ENCODE assay signal across 8 cellular contexts in the genomic region with DNA sequence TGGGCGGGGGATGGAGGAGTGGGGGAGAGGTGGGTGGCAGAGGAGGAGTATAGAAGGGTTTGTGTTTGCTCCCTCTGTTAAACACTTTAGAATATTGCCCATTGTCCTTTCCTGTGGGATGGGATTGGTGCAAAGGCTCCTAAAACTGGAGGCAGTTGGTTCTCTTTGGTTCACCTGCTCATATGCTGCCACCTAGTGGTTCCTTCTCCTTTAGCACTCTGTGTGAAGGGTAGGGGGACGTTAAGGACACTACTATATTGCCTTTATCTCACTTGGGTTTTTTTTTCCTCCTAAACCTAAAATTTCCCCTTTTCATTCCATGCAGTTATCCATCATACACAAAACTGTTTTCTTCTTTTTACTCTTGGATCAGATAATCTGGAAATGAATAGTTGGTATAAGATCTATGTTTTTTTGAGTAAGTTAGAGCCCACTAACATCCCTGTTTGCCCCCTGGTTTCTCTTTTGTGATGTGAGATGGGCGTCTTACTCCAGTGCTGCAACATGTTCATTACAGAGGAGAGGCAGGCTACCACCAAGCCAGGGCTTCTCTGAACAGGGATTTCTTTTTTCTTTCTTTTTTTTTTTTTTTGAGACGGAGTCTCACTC. TPM values are rescaled to one million over a fixed set of nuclear protein-coding genes. Genes with fewer than 3 reads are reported as not detected.
DNase-seq lines count a peak whose midpoint lies in the region; ATAC-seq and TF ChIP-seq lines count a peak whose summit lies in the region.

No MANE protein-coding gene starts in this region.

- no peak overlapping the region; the same call in 1 of the 2 replicates for H3K27ac Mint-ChIP-seq in GM23338

- DNase-seq in AG10803 (ENCODE audit: low read depth) (peak; percentile 59), GM23338 (ENCODE audit: low spot score) (peak; percentile 96), NCI-H2227 (lab: John Stamatoyannopoulos, UW; ENCODE audit: unreplicated experiment) (peak; percentile 87), medulla oblongata (ENCODE audit: extremely low spot score) (peak; percentile 89), substantia nigra (lab: John Stamatoyannopoulos, UW) (peak in 29 of 49 donors; percentile 3 to 76 (median 26))
- DNase-seq in activated CD4-positive, alpha-beta T cell treated with anti-CD3 and anti-CD28 coated beads for 48 hours: peak; percentile 62
- peak in 2 of 3 donors; percentile 13 to 35 for DNase-seq in effector memory CD4-positive, alpha-beta T cell

- peaks cover 10% of the 10 kb centered on the region; the same call in 2 of the 3 replicates for H3K4me1 Mint-ChIP-seq in GM23338

- no peaks in the 10 kb centered on the region for H3K9me3 ChIP-seq in effector memory CD4-positive, alpha-beta T cell (ENCODE audit: control insufficient read depth, low read length)

- H3K4me2 ChIP-seq in GM23338: no peak overlapping the region

- peak overlapping the region; percentile 83; the same call in 1 of the 2 replicates for H2AFZ ChIP-seq in GM23338

- peaks cover 10% of the 10 kb centered on the region for H3K4me1 ChIP-seq in GM23338 (ENCODE audit: insufficient read depth)
- no peaks in the 10 kb centered on the region for H3K4me1 ChIP-seq in effector memory CD4-positive, alpha-beta T cell (ENCODE audit: control insufficient read depth, insufficient read depth, low read length, poor library complexity, severe bottlenecking)

- H3K27me3 Mint-ChIP-seq in GM23338 (ENCODE audit: insufficient read depth, low read depth, poor library complexity): peaks cover 8% of the 10 kb centered on the region

- H4K20me1 ChIP-seq in GM23338 (replicated peaks; ENCODE audit: insufficient read depth): no peaks in the 10 kb centered on the region

- H3K4me3 ChIP-seq in AG10803 (ENCODE audit: low read length) (no peak overlapping the region), GM23338 (no peak overlapping the region)
- H3K4me3 ChIP-seq in effector memory CD4-positive, alpha-beta T cell (ENCODE audit: insufficient read depth, low read depth, low read length, poor library complexity, severe bottlenecking): no peak overlapping the region

- no peaks in the 10 kb centered on the region for H3K9me3 Mint-ChIP-seq in GM23338

- H3K4me3 Mint-ChIP-seq in GM23338: no peak overlapping the region

- no peaks in the 10 kb centered on the region for H3K9me2 ChIP-seq in GM23338 (ENCODE audit: insufficient read depth)

- H3K27ac ChIP-seq in GM23338 (ENCODE audit: low read depth) (no peak overlapping the region), substantia nigra (ENCODE audit: low read depth, low read length, poor library complexity, severe bottlenecking) (no peak overlapping the region)
- no peak overlapping the region for H3K27ac ChIP-seq in effector memory CD4-positive, alpha-beta T cell (ENCODE audit: insufficient read depth, low read length, poor library complexity, severe bottlenecking)

- H3F3A ChIP-seq in GM23338 (replicated peaks; ENCODE audit: low read depth): no peaks in the 10 kb centered on the region

- H3K27me3 ChIP-seq in GM23338 (ENCODE audit: insufficient read depth): no peaks in the 10 kb centered on the region
- H3K27me3 ChIP-seq in effector memory CD4-positive, alpha-beta T cell (replicated peaks; ENCODE audit: control insufficient read depth, insufficient read depth, low read length, poor library complexity, severe bottlenecking): no peaks in the 10 kb centered on the region

- peak; percentile 97 for ATAC-seq in GM23338
- ATAC-seq in HG03039 (IDR thresholded peaks at IDR 0.05; ENCODE audit: unreplicated experiment): no peak

- no peaks in the 10 kb centered on the region for H3K36me3 Mint-ChIP-seq in GM23338 (ENCODE audit: low read depth)

- H3K36me3 ChIP-seq in GM23338 (ENCODE audit: insufficient read depth): no peaks in the 10 kb centered on the region
- peaks cover 7% of the 10 kb centered on the region for H3K36me3 ChIP-seq in effector memory CD4-positive, alpha-beta T cell (ENCODE audit: control insufficient read depth, insufficient read depth, low read length)

- H3K79me2 ChIP-seq in GM23338 (replicated peaks; ENCODE audit: insufficient read depth): no peaks in the 10 kb centered on the region

- TF ChIP-seq CTCF in AG10803 (conservative IDR thresholded peaks at IDR 0.05; ENCODE audit: low read length) (peak; percentile 94), GM23338 (conservative IDR thresholded peaks at IDR 0.05; ENCODE audit: low read depth in 2 of 2) (peak; percentile 93 to 99)

TF ChIP-seq in GM23338, 12 proteins besides CTCF, POLR2A, EP300 and RAD21 (continues in another document):
- no peak for TF ChIP-seq STAT1 (IDR thresholded peaks at IDR 0.05; ENCODE audit: unreplicated experiment)
- TF ChIP-seq, protein P1, sequence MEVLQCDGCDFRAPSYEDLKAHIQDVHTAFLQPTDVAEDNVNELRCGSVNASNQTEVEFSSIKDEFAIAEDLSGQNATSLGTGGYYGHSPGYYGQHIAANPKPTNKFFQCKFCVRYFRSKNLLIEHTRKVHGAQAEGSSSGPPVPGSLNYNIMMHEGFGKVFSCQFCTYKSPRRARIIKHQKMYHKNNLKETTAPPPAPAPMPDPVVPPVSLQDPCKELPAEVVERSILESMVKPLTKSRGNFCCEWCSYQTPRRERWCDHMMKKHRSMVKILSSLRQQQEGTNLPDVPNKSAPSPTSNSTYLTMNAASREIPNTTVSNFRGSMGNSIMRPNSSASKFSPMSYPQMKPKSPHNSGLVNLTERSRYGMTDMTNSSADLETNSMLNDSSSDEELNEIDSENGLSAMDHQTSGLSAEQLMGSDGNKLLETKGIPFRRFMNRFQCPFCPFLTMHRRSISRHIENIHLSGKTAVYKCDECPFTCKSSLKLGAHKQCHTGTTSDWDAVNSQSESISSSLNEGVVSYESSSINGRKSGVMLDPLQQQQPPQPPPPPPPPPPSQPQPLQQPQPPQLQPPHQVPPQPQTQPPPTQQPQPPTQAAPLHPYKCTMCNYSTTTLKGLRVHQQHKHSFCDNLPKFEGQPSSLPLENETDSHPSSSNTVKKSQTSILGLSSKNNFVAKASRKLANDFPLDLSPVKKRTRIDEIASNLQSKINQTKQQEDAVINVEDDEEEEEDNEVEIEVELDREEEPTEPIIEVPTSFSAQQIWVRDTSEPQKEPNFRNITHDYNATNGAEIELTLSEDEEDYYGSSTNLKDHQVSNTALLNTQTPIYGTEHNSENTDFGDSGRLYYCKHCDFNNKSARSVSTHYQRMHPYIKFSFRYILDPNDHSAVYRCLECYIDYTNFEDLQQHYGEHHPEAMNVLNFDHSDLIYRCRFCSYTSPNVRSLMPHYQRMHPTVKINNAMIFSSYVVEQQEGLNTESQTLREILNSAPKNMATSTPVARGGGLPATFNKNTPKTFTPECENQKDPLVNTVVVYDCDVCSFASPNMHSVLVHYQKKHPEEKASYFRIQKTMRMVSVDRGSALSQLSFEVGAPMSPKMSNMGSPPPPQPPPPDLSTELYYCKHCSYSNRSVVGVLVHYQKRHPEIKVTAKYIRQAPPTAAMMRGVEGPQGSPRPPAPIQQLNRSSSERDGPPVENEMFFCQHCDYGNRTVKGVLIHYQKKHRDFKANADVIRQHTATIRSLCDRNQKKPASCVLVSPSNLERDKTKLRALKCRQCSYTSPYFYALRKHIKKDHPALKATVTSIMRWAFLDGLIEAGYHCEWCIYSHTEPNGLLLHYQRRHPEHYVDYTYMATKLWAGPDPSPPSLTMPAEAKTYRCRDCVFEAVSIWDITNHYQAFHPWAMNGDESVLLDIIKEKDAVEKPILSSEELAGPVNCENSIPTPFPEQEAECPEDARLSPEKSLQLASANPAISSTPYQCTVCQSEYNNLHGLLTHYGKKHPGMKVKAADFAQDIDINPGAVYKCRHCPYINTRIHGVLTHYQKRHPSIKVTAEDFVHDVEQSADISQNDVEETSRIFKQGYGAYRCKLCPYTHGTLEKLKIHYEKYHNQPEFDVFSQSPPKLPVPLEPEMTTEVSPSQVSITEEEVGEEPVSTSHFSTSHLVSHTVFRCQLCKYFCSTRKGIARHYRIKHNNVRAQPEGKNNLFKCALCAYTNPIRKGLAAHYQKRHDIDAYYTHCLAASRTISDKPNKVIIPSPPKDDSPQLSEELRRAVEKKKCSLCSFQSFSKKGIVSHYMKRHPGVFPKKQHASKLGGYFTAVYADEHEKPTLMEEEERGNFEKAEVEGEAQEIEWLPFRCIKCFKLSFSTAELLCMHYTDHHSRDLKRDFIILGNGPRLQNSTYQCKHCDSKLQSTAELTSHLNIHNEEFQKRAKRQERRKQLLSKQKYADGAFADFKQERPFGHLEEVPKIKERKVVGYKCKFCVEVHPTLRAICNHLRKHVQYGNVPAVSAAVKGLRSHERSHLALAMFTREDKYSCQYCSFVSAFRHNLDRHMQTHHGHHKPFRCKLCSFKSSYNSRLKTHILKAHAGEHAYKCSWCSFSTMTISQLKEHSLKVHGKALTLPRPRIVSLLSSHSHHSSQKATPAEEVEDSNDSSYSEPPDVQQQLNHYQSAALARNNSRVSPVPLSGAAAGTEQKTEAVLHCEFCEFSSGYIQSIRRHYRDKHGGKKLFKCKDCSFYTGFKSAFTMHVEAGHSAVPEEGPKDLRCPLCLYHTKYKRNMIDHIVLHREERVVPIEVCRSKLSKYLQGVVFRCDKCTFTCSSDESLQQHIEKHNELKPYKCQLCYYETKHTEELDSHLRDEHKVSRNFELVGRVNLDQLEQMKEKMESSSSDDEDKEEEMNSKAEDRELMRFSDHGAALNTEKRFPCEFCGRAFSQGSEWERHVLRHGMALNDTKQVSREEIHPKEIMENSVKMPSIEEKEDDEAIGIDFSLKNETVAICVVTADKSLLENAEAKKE (CRISPR knock-in tag; IDR thresholded peaks at IDR 0.05): no peak
- no peak for TF ChIP-seq POLR2AphosphoS5 (IDR thresholded peaks at IDR 0.05; ENCODE audit: low read depth)
- no peak for TF ChIP-seq JUNB (IDR thresholded peaks at IDR 0.05; ENCODE audit: unreplicated experiment)

RNA-seq across cellular contexts. Expression of a gene that starts 23.8 kb away (rescaled TPM):
- 13.7 and 16.3 TPM in 2 replicates for total RNA-seq in GM23338 (2014; rRNA removed; shearing (Covaris generic))
- polyA plus RNA-seq in GM23338 (2016; fragmentation: Nextera tagmentation; extraction: Ambion mirVana): 7.9 and 8.0 TPM in 2 replicates

RNA-seq across cellular contexts. Expression of a gene that starts 30.0 kb away (rescaled TPM):
- 113 and 127 TPM in 2 replicates for total RNA-seq in GM23338 (2014; rRNA removed; shearing (Covaris generic))
- polyA plus RNA-seq in GM23338 (2016; fragmentation: Nextera tagmentation; extraction: Ambion mirVana): 223 and 243 TPM in 2 replicates

Comparison
In these comparisons a context has a peak if more than half of its experiments do, and no peak if none do; other contexts are left out.
1. DNase-seq: peak in every context shown above with its lines; median percentile 96 in GM23338; 89 in medulla oblongata; 87 in NCI-H2227; 62 in activated CD4-positive, alpha-beta T cell treated with anti-CD3 and anti-CD28 coated beads for 48 hours; 59 in AG10803; 26 in substantia nigra; 24 in effector memory CD4-positive, alpha-beta T cell.